In genomic region chr3:32138545-32139104, GRCh38 we compare ENCODE assay signal across 18 cellular contexts. TPM values are rescaled to one million over a fixed set of nuclear protein-coding genes. Genes with fewer than 3 reads are reported as not detected.
DNase-seq lines count a peak whose midpoint lies in the region; ATAC-seq and TF ChIP-seq lines count a peak whose summit lies in the region.
"Had no signal": no experiment of that assay in that cellular context is flagged by ENCODE, and none has a peak within 500 bp of the region (broad histone marks: within the 10 kb centered on the region; RNA-seq: fewer than 3 reads in every experiment).

No MANE protein-coding gene starts in this region.

- H3K27me3 Mint-ChIP-seq in T-helper 17 cell = no peaks in the 10 kb centered on the region
- H3K27me3 Mint-ChIP-seq in GM23338 (ENCODE audit: insufficient read depth, low read depth, poor library complexity) = peaks cover 4% of the 10 kb centered on the region

- H3K36me3 ChIP-seq in BLaER1 (peaks cover 20% of the 10 kb centered on the region; the same call in 1 of the 2 replicates), GM23338 (ENCODE audit: insufficient read depth) (no peaks in the 10 kb centered on the region)

- H3K79me2 ChIP-seq in GM23338 (replicated peaks; ENCODE audit: insufficient read depth) = no peaks in the 10 kb centered on the region

- H3K4me1 Mint-ChIP-seq in T-helper 17 cell (peaks cover 23% of the 10 kb centered on the region), GM23338 (peaks cover 8% of the 10 kb centered on the region; the same call in 2 of the 3 replicates)

- H3K27ac ChIP-seq in BLaER1 = no peak overlapping the region; the same call in 1 of the 2 replicates
- no peak overlapping the region for H3K27ac ChIP-seq in GM23338 (ENCODE audit: low read depth)
- H3K27ac ChIP-seq: left ventricle myocardium inferior had no signal

- ATAC-seq in T-helper 17 cell (peak; percentile 63), GM21526 (IDR thresholded peaks at IDR 0.05; ENCODE audit: low FRiP score, unreplicated experiment) (no peak), GM23338 (no peak)
- ATAC-seq: HCT116 had no signal

- H3K27ac Mint-ChIP-seq in T-helper 17 cell (no peak overlapping the region), GM23338 (no peak overlapping the region)

- peaks cover 38% of the 10 kb centered on the region for H3K4me1 ChIP-seq in BLaER1
- no peaks in the 10 kb centered on the region for H3K4me1 ChIP-seq in GM23338 (ENCODE audit: insufficient read depth)

- H3K4me2 ChIP-seq in BLaER1 (peak overlapping the region; percentile 77), GM23338 (no peak overlapping the region)

- no peak overlapping the region for H2AFZ ChIP-seq in GM23338

- no peak overlapping the region for H3K9ac ChIP-seq in BLaER1

- H3K9me3 ChIP-seq in BLaER1 (no peaks in the 10 kb centered on the region), T-helper 17 cell (ENCODE audit: control insufficient read depth, low read length, poor library complexity, severe bottlenecking) (no peaks in the 10 kb centered on the region)
- H3K9me3 ChIP-seq: left ventricle myocardium inferior had no signal

- no peaks in the 10 kb centered on the region for H3F3A ChIP-seq in GM23338 (replicated peaks; ENCODE audit: low read depth)

- H3K4me3 Mint-ChIP-seq in T-helper 17 cell = peak overlapping the region; percentile 80
- no peak overlapping the region for H3K4me3 Mint-ChIP-seq in GM23338
- H3K4me3 Mint-ChIP-seq: activated T-cell treated with anti-CD3 and anti-CD28 coated beads, Interleukin-2, amount 50 U/mL, for 4 hours had no signal

- H3K9me3 Mint-ChIP-seq in GM23338 = no peaks in the 10 kb centered on the region
- H3K9me3 Mint-ChIP-seq: activated T-cell treated with anti-CD3 and anti-CD28 coated beads, Interleukin-2, amount 50 U/mL, for 4 hours had no signal

- TF ChIP-seq CTCF in GM23338 (conservative IDR thresholded peaks at IDR 0.05; ENCODE audit: low read depth in 2 of 2) = no peak

- DNase-seq in GF-D8 (lab: John Stamatoyannopoulos, UW) (peak; percentile 26), T-helper 17 cell (no peak), cerebellar cortex (ENCODE audit: low spot score) (peak; percentile 6), NCI-H128 (lab: John Stamatoyannopoulos, UW; ENCODE audit: unreplicated experiment) (no peak), GM23338 (ENCODE audit: low spot score) (no peak)
- DNase-seq in stimulated activated CD4-positive, alpha-beta T cell treated with anti-CD3 and anti-CD28 coated beads, Interleukin-12 subunit alpha, Interleukin-12 subunit beta, amount 100 ng/mL, for 4 hours = no peak
- DNase-seq: activated CD4-positive, CD25-positive, alpha-beta regulatory T cell treated with anti-CD3 and anti-CD28 coated beads, Interleukin-2, amount 50 U/mL, for 72 hours; activated T-cell treated with anti-CD3 and anti-CD28 coated beads, Interleukin-2, amount 50 U/mL, for 4 hours; AML-193; DMS53; KG1; left ventricle myocardium inferior; NCI-H187; NCI-H524; posterior cingulate gyrus had no signal

- H3K27me3 ChIP-seq in BLaER1 (no peaks in the 10 kb centered on the region), GM23338 (ENCODE audit: insufficient read depth) (no peaks in the 10 kb centered on the region)

- H3K36me3 Mint-ChIP-seq in T-helper 17 cell (ENCODE audit: low read depth) (no peaks in the 10 kb centered on the region), GM23338 (ENCODE audit: low read depth) (no peaks in the 10 kb centered on the region; the same call in 2 of the 3 replicates)

- H3K4me3 ChIP-seq in BLaER1 = no peak overlapping the region
- H3K4me3 ChIP-seq in GM23338 = no peak overlapping the region
- H3K4me3 ChIP-seq: left ventricle myocardium inferior had no signal

- H3K9me2 ChIP-seq in GM23338 (ENCODE audit: insufficient read depth) = 0 out of 2 replicates have a peak, but pooled peaks cover 6% of the 10 kb centered on the region

- H4K20me1 ChIP-seq in BLaER1 = no peaks in the 10 kb centered on the region
- H4K20me1 ChIP-seq in GM23338 (replicated peaks; ENCODE audit: insufficient read depth) = no peaks in the 10 kb centered on the region

TF ChIP-seq in GM23338, 12 proteins besides CTCF, POLR2A, EP300 and RAD21:
- TF ChIP-seq NANOG (IDR thresholded peaks at IDR 0.05; ENCODE audit: borderline replicate concordance) = no peak

RNA-seq across cellular contexts. Expression of gene GPD1L, which starts 32.2 kb away (rescaled TPM):
- 10 to 100 TPM; 24.1 to 32.6 TPM for total RNA-seq in T-helper 17 cell
- 6.4 and 8.4 TPM in 2 replicates for total RNA-seq in GM23338 (2014; rRNA removed; shearing (Covaris generic))
- 1.9 and 2.0 TPM in 2 replicates for polyA plus RNA-seq in GM23338 (2016; fragmentation: Nextera tagmentation; extraction: Ambion mirVana)

Comparison
In these comparisons a context has a peak if more than half of its experiments do, and no peak if none do; other contexts are left out.
1. DNase-seq: peak in GF-D8 (single experiment) and cerebellar cortex (single experiment); none in T-helper 17 cell (0 of 3), NCI-H128 (single experiment), stimulated activated CD4-positive, alpha-beta T cell treated with anti-CD3 and anti-CD28 coated beads, Interleukin-12 subunit alpha, Interleukin-12 subunit beta, amount 100 ng/mL, for 4 hours (single experiment) and GM23338 (single experiment).